ENCODE assay signal across 21 cellular contexts in the genomic region with DNA sequence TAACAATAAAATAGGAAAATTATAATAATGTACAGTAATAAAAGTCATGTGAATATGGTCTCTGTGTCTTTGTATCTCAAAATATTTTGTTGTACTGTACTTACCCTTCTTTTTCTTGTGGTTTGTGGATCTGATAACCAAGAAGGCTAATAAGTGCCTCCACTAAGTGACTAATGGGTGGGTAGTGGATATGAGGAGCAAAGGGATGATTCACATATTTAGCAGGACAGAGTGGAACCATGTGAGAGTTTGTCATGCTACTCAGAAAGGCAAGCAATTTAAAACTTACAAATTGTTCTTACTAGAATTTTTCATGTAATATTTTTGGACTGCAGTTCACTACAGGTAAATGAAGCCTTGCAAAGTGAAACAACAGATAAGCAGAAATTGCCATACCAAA.
DNase-seq lines count a peak whose midpoint lies in the region; ATAC-seq, FAIRE-seq and TF ChIP-seq lines count a peak whose summit lies in the region.
"Had no signal": no experiment of that assay in that cellular context is flagged by ENCODE, and none has a peak within 500 bp of the region (broad histone marks: within the 10 kb centered on the region; RNA-seq: fewer than 3 reads in every experiment).

No MANE protein-coding gene starts in this region.

- H3K36me3 ChIP-seq in bronchial epithelial cell (ENCODE audit: control insufficient read depth, insufficient read depth, low read length): no peaks in the 10 kb centered on the region
- no peaks in the 10 kb centered on the region for H3K36me3 ChIP-seq in BE2C
- H3K36me3 ChIP-seq in upper lobe of right lung: no peaks in the 10 kb centered on the region
- H3K36me3 ChIP-seq: cardiac muscle cell, heart right ventricle had no signal

- no peak for FAIRE-seq in bronchial epithelial cell (lab: Jason Lieb, UNC)
- FAIRE-seq: A549, H1 had no signal

- no peaks in the 10 kb centered on the region for H3K27me3 Mint-ChIP-seq in HFFc6 (ENCODE audit: insufficient read depth)
- H3K27me3 Mint-ChIP-seq: activated CD4-positive, alpha-beta T cell treated with anti-CD3 and anti-CD28 coated beads for 36 hours; activated naive CD4-positive, alpha-beta T cell treated with anti-CD3 and anti-CD28 coated beads, Interleukin-2, amount 10 ng/mL, durations not matched to agents 7 days and 5 days had no signal

- intact Hi-C loops in upper lobe of right lung (cut with DNase I): no loop called here

- TF ChIP-seq CTCF in HFFc6 (IDR thresholded peaks at IDR 0.05) (no peak), bronchial epithelial cell (IDR thresholded peaks at IDR 0.05; ENCODE audit: insufficient read depth, low read length, severe bottlenecking) (no peak), BE2C (IDR thresholded peaks at IDR 0.05; ENCODE audit: low read depth, low read length) (no peak), upper lobe of right lung (IDR thresholded peaks at IDR 0.05) (no peak)

- H3K27me3 ChIP-seq in bronchial epithelial cell (ENCODE audit: control insufficient read depth, insufficient read depth, low read length) (no peaks in the 10 kb centered on the region), BE2C (no peaks in the 10 kb centered on the region), upper lobe of right lung (no peaks in the 10 kb centered on the region)
- H3K27me3 ChIP-seq: cardiac muscle cell, heart right ventricle had no signal

- H3K9me3 Mint-ChIP-seq in HFFc6: peaks cover 12% of the 10 kb centered on the region; the same call in 1 of the 2 replicates

- DNase-seq in ACHN (peak; percentile 6), HFFc6 (peak; percentile 79), bronchial epithelial cell (ENCODE audit: low read depth) (peak; percentile 87), hepatic stellate cell (ENCODE audit: low spot score) (peak; percentile 5), BE2C (no peak), G401 (ENCODE audit: low spot score) (no peak), NCI-H187 treated with DMSO at 0.1 percent for 48 hours (lab: John Stamatoyannopoulos, UW) (no peak), upper lobe of right lung (no peak)
- DNase-seq: activated CD4-positive, alpha-beta T cell treated with anti-CD3 and anti-CD28 coated beads for 36 hours; activated CD8-positive, alpha-beta memory T cell treated with anti-CD3 and anti-CD28 coated beads, Interleukin-2, amount 50 U/mL, for 48 hours; activated naive CD4-positive, alpha-beta T cell treated with anti-CD3 and anti-CD28 coated beads, Interleukin-2, amount 10 ng/mL, durations not matched to agents 7 days and 5 days; DMS 273 treated with DMSO at 0.1 percent for 48 hours; heart right ventricle; KBM-7; left colon; NCI-H1105 treated with DMSO at 0.1 percent for 48 hours; SHP77 treated with DMSO at 0.1 percent for 48 hours had no signal

- H3K9me3 ChIP-seq in BE2C (no peaks in the 10 kb centered on the region), upper lobe of right lung (no peaks in the 10 kb centered on the region)
- H3K9me3 ChIP-seq: A549 had no signal

- peaks cover 22% of the 10 kb centered on the region for H3K4me1 Mint-ChIP-seq in HFFc6 (ENCODE audit: low read depth)
- H3K4me1 Mint-ChIP-seq: activated CD4-positive, alpha-beta T cell treated with anti-CD3 and anti-CD28 coated beads for 36 hours; activated naive CD4-positive, alpha-beta T cell treated with anti-CD3 and anti-CD28 coated beads, Interleukin-2, amount 10 ng/mL, durations not matched to agents 7 days and 5 days had no signal

- no peak overlapping the region for H3K4me3 Mint-ChIP-seq in HFFc6
- H3K4me3 Mint-ChIP-seq: activated CD4-positive, alpha-beta T cell treated with anti-CD3 and anti-CD28 coated beads for 36 hours; activated naive CD4-positive, alpha-beta T cell treated with anti-CD3 and anti-CD28 coated beads, Interleukin-2, amount 10 ng/mL, durations not matched to agents 7 days and 5 days had no signal

- H3K4me1 ChIP-seq in BE2C (no peaks in the 10 kb centered on the region), upper lobe of right lung (no peaks in the 10 kb centered on the region)
- H3K4me1 ChIP-seq: A549, heart right ventricle, parathyroid adenoma had no signal

- H3K27ac ChIP-seq in upper lobe of right lung: no peak overlapping the region
- H3K27ac ChIP-seq: A549, cardiac muscle cell, heart right ventricle, parathyroid adenoma had no signal

- in situ Hi-C loops in ACHN (cut with HindIII; ENCODE audit: low pct_ligation_motif_present, low pct_unique_long_range_greater_than_20kb, low sequenced_read_pairs): no loop called here
- in situ Hi-C loops in G401 (cut with HindIII; ENCODE audit: low sequenced_read_pairs): no loop called here

- no peak for ATAC-seq in upper lobe of right lung
- ATAC-seq: A549; activated CD4-positive, alpha-beta T cell treated with anti-CD3 and anti-CD28 coated beads for 36 hours; heart right ventricle; left colon had no signal

- no peak overlapping the region for H3K4me3 ChIP-seq in bronchial epithelial cell (ENCODE audit: low read depth, low read length)
- no peak overlapping the region for H3K4me3 ChIP-seq in BE2C (ENCODE audit: low read depth, low read length)
- no peak overlapping the region for H3K4me3 ChIP-seq in upper lobe of right lung
- H3K4me3 ChIP-seq: A549, cardiac muscle cell, heart right ventricle had no signal

- no peak overlapping the region; the same call in 1 of the 2 replicates for H3K27ac Mint-ChIP-seq in HFFc6
- H3K27ac Mint-ChIP-seq: activated CD4-positive, alpha-beta T cell treated with anti-CD3 and anti-CD28 coated beads for 36 hours; activated naive CD4-positive, alpha-beta T cell treated with anti-CD3 and anti-CD28 coated beads, Interleukin-2, amount 10 ng/mL, durations not matched to agents 7 days and 5 days had no signal

- H3K36me3 Mint-ChIP-seq in HFFc6 (ENCODE audit: low read depth): peaks cover 12% of the 10 kb centered on the region
- H3K36me3 Mint-ChIP-seq: activated naive CD4-positive, alpha-beta T cell treated with anti-CD3 and anti-CD28 coated beads, Interleukin-2, amount 10 ng/mL, durations not matched to agents 7 days and 5 days had no signal

Comparison
In these comparisons a context has a peak if more than half of its experiments do, and no peak if none do; other contexts are left out.
1. DNase-seq: peak in ACHN (single experiment), HFFc6 (single experiment), bronchial epithelial cell (single experiment) and hepatic stellate cell (single experiment); none in BE2C (single experiment), G401 (single experiment), NCI-H187 treated with DMSO at 0.1 percent for 48 hours (single experiment) and upper lobe of right lung (single experiment).